ENCODE assay signal across 18 cellular contexts in genomic region chr18:47985837-47986236, GRCh38.
"Had no signal": no experiment of that assay in that cellular context is flagged by ENCODE, and none has a peak within 500 bp of the region (broad histone marks: within the 10 kb centered on the region; RNA-seq: fewer than 3 reads in every experiment).

No MANE protein-coding gene starts in this region.

- FAIRE-seq: endometrium had no signal

- H3K27ac Mint-ChIP-seq: activated CD4-positive, alpha-beta memory T cell treated with anti-CD3 and anti-CD28 coated beads for 36 hours; activated naive CD8-positive, alpha-beta T cell treated with anti-CD3 and anti-CD28 coated beads, Interleukin-2, amount 10 ng/mL, durations not matched to agents 7 days and 5 days; stimulated activated naive CD8-positive, alpha-beta T cell treated with anti-CD3 and anti-CD28 coated beads, Interleukin-15, Interleukin-2, amounts not matched to agents 100 ng/mL and 50 ng/mL, for 24 hours had no signal

- H3K36me3 Mint-ChIP-seq: activated CD4-positive, alpha-beta memory T cell treated with anti-CD3 and anti-CD28 coated beads for 36 hours; activated naive CD8-positive, alpha-beta T cell treated with anti-CD3 and anti-CD28 coated beads, Interleukin-2, amount 10 ng/mL, durations not matched to agents 7 days and 5 days had no signal

- DNase-seq: activated CD4-positive, alpha-beta memory T cell treated with anti-CD3 and anti-CD28 coated beads for 36 hours; activated effector memory CD4-positive, alpha-beta T cell treated with anti-CD3 and anti-CD28 coated beads, Interleukin-2, amount 50 U/mL, for 16 hours; activated naive CD8-positive, alpha-beta T cell treated with anti-CD3 and anti-CD28 coated beads, Interleukin-2, amount 10 ng/mL, durations not matched to agents 7 days and 5 days; activated T-cell treated with anti-CD3 and anti-CD28 coated beads, Interleukin-2, amount 50 U/mL, for 4 hours; aorta; dorsolateral prefrontal cortex; glutamatergic neuron; left cardiac atrium; psoas muscle; stimulated activated CD4-positive, alpha-beta T cell treated with anti-CD3 and anti-CD28 coated beads, Interleukin-4, amount 100 ng/mL, for 1 hour; stimulated activated CD8-positive, alpha-beta memory T cell treated with anti-CD3 and anti-CD28 coated beads, Interleukin-4, amount 100 ng/mL, for 48 hours; T1000 had no signal

- H3K4me1 ChIP-seq: breast epithelium, psoas muscle had no signal

- H3K9me3 ChIP-seq: breast epithelium, psoas muscle had no signal

- H3K4me3 Mint-ChIP-seq: activated CD4-positive, alpha-beta memory T cell treated with anti-CD3 and anti-CD28 coated beads for 36 hours; activated naive CD8-positive, alpha-beta T cell treated with anti-CD3 and anti-CD28 coated beads, Interleukin-2, amount 10 ng/mL, durations not matched to agents 7 days and 5 days; activated T-cell treated with anti-CD3 and anti-CD28 coated beads, Interleukin-2, amount 50 U/mL, for 4 hours; nephron; stimulated activated naive CD8-positive, alpha-beta T cell treated with anti-CD3 and anti-CD28 coated beads, Interleukin-15, Interleukin-2, amounts not matched to agents 100 ng/mL and 50 ng/mL, for 24 hours had no signal

- H3K27ac ChIP-seq: breast epithelium, dorsolateral prefrontal cortex, psoas muscle, VCaP had no signal

- H3K9me3 Mint-ChIP-seq: activated CD4-positive, alpha-beta memory T cell treated with anti-CD3 and anti-CD28 coated beads for 36 hours; activated naive CD8-positive, alpha-beta T cell treated with anti-CD3 and anti-CD28 coated beads, Interleukin-2, amount 10 ng/mL, durations not matched to agents 7 days and 5 days; activated T-cell treated with anti-CD3 and anti-CD28 coated beads, Interleukin-2, amount 50 U/mL, for 4 hours; nephron; stimulated activated naive CD8-positive, alpha-beta T cell treated with anti-CD3 and anti-CD28 coated beads, Interleukin-15, Interleukin-2, amounts not matched to agents 100 ng/mL and 50 ng/mL, for 24 hours had no signal

- H3K27me3 Mint-ChIP-seq: stimulated activated naive CD8-positive, alpha-beta T cell treated with anti-CD3 and anti-CD28 coated beads, Interleukin-15, Interleukin-2, amounts not matched to agents 100 ng/mL and 50 ng/mL, for 24 hours had no signal

- ATAC-seq: esophagus mucosa, left cardiac atrium, psoas muscle had no signal

- H3K4me3 ChIP-seq: breast epithelium, dorsolateral prefrontal cortex, psoas muscle had no signal
